In genomic region chr6:47477497-47478232, GRCh38 we compare ENCODE assay signal across 1 cellular context.
TF ChIP-seq lines count a peak whose summit lies in the region.

Gene CD2AP, plus strand, starts transcription at chr6:47477789. Its CDS starts 456 bp downstream, at chr6:47478245.

TF ChIP-seq in WTC11, 78 proteins besides CTCF, POLR2A, EP300 and RAD21 (continued from another document):
- peak; percentile 76; the same call in 1 of the 2 replicates for TF ChIP-seq MAX (CRISPR knock-in tag; IDR thresholded peaks at IDR 0.05)
- TF ChIP-seq GABPB1 (CRISPR knock-in tag; IDR thresholded peaks at IDR 0.05) = peak; percentile 30; the same call in 1 of the 2 replicates
- TF ChIP-seq ATF2 (CRISPR knock-in tag; IDR thresholded peaks at IDR 0.05; ENCODE audit: borderline replicate concordance, low read depth) = no peak
- TF ChIP-seq SP1 (CRISPR knock-in tag; conservative IDR thresholded peaks at IDR 0.05) = peak; percentile 80
- TF ChIP-seq GRHL2 (CRISPR knock-in tag; IDR thresholded peaks at IDR 0.05; ENCODE audit: insufficient replicate concordance, severe bottlenecking) = no peak
- TF ChIP-seq ZNF138 (CRISPR knock-in tag; conservative IDR thresholded peaks at IDR 0.05) = no peak
- no peak for TF ChIP-seq MXD4 (CRISPR knock-in tag; IDR thresholded peaks at IDR 0.05; ENCODE audit: borderline replicate concordance)
- no peak for TF ChIP-seq MLX (CRISPR knock-in tag; IDR thresholded peaks at IDR 0.05)
- peak; percentile 64; the same call in 1 of the 2 replicates for TF ChIP-seq FOXP4 (CRISPR knock-in tag; IDR thresholded peaks at IDR 0.05)
